Comparison of ENCODE assay signal across 1 cellular context in genomic region chr3:156400062-156400461, GRCh38.
TF ChIP-seq lines count a peak whose summit lies in the region.

No MANE protein-coding gene starts in this region.

TF ChIP-seq in SK-N-SH, 30 proteins besides CTCF, POLR2A, EP300 and RAD21 (continued from another document):
- TF ChIP-seq, protein P1, sequence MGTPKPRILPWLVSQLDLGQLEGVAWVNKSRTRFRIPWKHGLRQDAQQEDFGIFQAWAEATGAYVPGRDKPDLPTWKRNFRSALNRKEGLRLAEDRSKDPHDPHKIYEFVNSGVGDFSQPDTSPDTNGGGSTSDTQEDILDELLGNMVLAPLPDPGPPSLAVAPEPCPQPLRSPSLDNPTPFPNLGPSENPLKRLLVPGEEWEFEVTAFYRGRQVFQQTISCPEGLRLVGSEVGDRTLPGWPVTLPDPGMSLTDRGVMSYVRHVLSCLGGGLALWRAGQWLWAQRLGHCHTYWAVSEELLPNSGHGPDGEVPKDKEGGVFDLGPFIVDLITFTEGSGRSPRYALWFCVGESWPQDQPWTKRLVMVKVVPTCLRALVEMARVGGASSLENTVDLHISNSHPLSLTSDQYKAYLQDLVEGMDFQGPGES (IDR thresholded peaks at IDR 0.05; ENCODE audit: low read depth, low read length) = no peak
- no peak for TF ChIP-seq MEF2A (IDR thresholded peaks at IDR 0.05; ENCODE audit: borderline replicate concordance, low read depth)
- no peak for TF ChIP-seq USF1 (IDR thresholded peaks at IDR 0.05; ENCODE audit: borderline replicate concordance, low read depth)
- no peak for TF ChIP-seq TCF12 (IDR thresholded peaks at IDR 0.05)
- no peak for TF ChIP-seq NRF1 (IDR thresholded peaks at IDR 0.05; ENCODE audit: low read depth, low read length)
- no peak for TF ChIP-seq YY1 (IDR thresholded peaks at IDR 0.05; ENCODE audit: low read depth)
- TF ChIP-seq FOSL2 (IDR thresholded peaks at IDR 0.05; ENCODE audit: borderline replicate concordance, low read depth) = no peak
- TF ChIP-seq EZH2phosphoT487 (IDR thresholded peaks at IDR 0.05; ENCODE audit: borderline replicate concordance, low read depth) = no peak
